ENCODE assay signal across 19 cellular contexts in genomic region chr11:115255006-115255762, GRCh38.
"Had no signal": no experiment of that assay in that cellular context is flagged by ENCODE, and none has a peak within 500 bp of the region (broad histone marks: within the 10 kb centered on the region; RNA-seq: fewer than 3 reads in every experiment).

No MANE protein-coding gene starts in this region.

- H3K79me2 ChIP-seq: hepatocyte had no signal

- H3K36me3 Mint-ChIP-seq: activated naive CD8-positive, alpha-beta T cell treated with anti-CD3 and anti-CD28 coated beads, Interleukin-2, amount 10 ng/mL, durations not matched to agents 7 days and 5 days; naive thymus-derived CD4-positive, alpha-beta T cell had no signal

- H3K4me3 Mint-ChIP-seq: activated CD4-positive, alpha-beta memory T cell treated with anti-CD3 and anti-CD28 coated beads, Interleukin-2, amount 10 ng/mL, durations not matched to agents 7 days and 5 days; activated naive CD8-positive, alpha-beta T cell treated with anti-CD3 and anti-CD28 coated beads, Interleukin-2, amount 10 ng/mL, durations not matched to agents 7 days and 5 days; naive thymus-derived CD4-positive, alpha-beta T cell; stimulated activated naive CD8-positive, alpha-beta T cell treated with anti-CD3 and anti-CD28 coated beads, Interleukin-15, amount 100 ng/mL, for 72 hours; T-helper 2 cell treated with Interferon-gamma antibody and Interleukin-4, amounts not matched to agents 5 μg/mL and 100 μg/mL, for 36 hours had no signal

- H3K4me2 ChIP-seq: hepatocyte had no signal

- H3K36me3 ChIP-seq: gastroesophageal sphincter, right lobe of liver, spleen had no signal

- H3K4me1 Mint-ChIP-seq: activated naive CD8-positive, alpha-beta T cell treated with anti-CD3 and anti-CD28 coated beads, Interleukin-2, amount 10 ng/mL, durations not matched to agents 7 days and 5 days; naive thymus-derived CD4-positive, alpha-beta T cell; stimulated activated naive CD8-positive, alpha-beta T cell treated with anti-CD3 and anti-CD28 coated beads, Interleukin-15, amount 100 ng/mL, for 72 hours had no signal

- H3K27ac Mint-ChIP-seq: activated CD4-positive, alpha-beta memory T cell treated with anti-CD3 and anti-CD28 coated beads, Interleukin-2, amount 10 ng/mL, durations not matched to agents 7 days and 5 days; activated naive CD8-positive, alpha-beta T cell treated with anti-CD3 and anti-CD28 coated beads, Interleukin-2, amount 10 ng/mL, durations not matched to agents 7 days and 5 days; naive thymus-derived CD4-positive, alpha-beta T cell; stimulated activated naive CD8-positive, alpha-beta T cell treated with anti-CD3 and anti-CD28 coated beads, Interleukin-15, amount 100 ng/mL, for 72 hours; T-helper 2 cell treated with Interferon-gamma antibody and Interleukin-4, amounts not matched to agents 5 μg/mL and 100 μg/mL, for 36 hours had no signal

- H3K27me3 Mint-ChIP-seq: activated naive CD8-positive, alpha-beta T cell treated with anti-CD3 and anti-CD28 coated beads, Interleukin-2, amount 10 ng/mL, durations not matched to agents 7 days and 5 days had no signal

- H3K4me3 ChIP-seq: gastroesophageal sphincter, hepatocyte, lung, psoas muscle, right lobe of liver, spleen, testis had no signal

- H3K27ac ChIP-seq: gastroesophageal sphincter, hepatocyte, psoas muscle, right lobe of liver, testis had no signal

- H3K27me3 ChIP-seq: gastroesophageal sphincter, hepatocyte, right lobe of liver, spleen, testis had no signal

- FAIRE-seq: bronchial epithelial cell, colon had no signal

- H3K9me3 Mint-ChIP-seq: activated CD4-positive, alpha-beta memory T cell treated with anti-CD3 and anti-CD28 coated beads, Interleukin-2, amount 10 ng/mL, durations not matched to agents 7 days and 5 days; activated naive CD8-positive, alpha-beta T cell treated with anti-CD3 and anti-CD28 coated beads, Interleukin-2, amount 10 ng/mL, durations not matched to agents 7 days and 5 days; T-helper 2 cell treated with Interferon-gamma antibody and Interleukin-4, amounts not matched to agents 5 μg/mL and 100 μg/mL, for 36 hours had no signal

- H3K9me3 ChIP-seq: gastroesophageal sphincter, psoas muscle, right lobe of liver, spleen, testis had no signal

- DNase-seq: activated CD4-positive, alpha-beta memory T cell treated with anti-CD3 and anti-CD28 coated beads, Interleukin-2, amount 10 ng/mL, durations not matched to agents 7 days and 5 days; activated CD4-positive, alpha-beta T cell treated with anti-CD3 and anti-CD28 coated beads for 1 hour; activated naive CD8-positive, alpha-beta T cell treated with anti-CD3 and anti-CD28 coated beads, Interleukin-2, amount 10 ng/mL, durations not matched to agents 7 days and 5 days; anterior cingulate cortex; naive thymus-derived CD4-positive, alpha-beta T cell; occipital lobe; psoas muscle; right lobe of liver; spleen; stimulated activated CD4-positive, alpha-beta T cell treated with anti-CD3 and anti-CD28 coated beads, Interleukin-1b, Interleukin-23, amount 100 ng/mL, for 48 hours; stimulated activated naive CD8-positive, alpha-beta T cell treated with anti-CD3 and anti-CD28 coated beads, Interleukin-15, amount 100 ng/mL, for 72 hours; SW 1271; testis had no signal

- H3K4me1 ChIP-seq: right lobe of liver, spleen, testis had no signal

- H2AFZ ChIP-seq: hepatocyte had no signal
